ENCODE assay signal across 15 cellular contexts in the genomic region with DNA sequence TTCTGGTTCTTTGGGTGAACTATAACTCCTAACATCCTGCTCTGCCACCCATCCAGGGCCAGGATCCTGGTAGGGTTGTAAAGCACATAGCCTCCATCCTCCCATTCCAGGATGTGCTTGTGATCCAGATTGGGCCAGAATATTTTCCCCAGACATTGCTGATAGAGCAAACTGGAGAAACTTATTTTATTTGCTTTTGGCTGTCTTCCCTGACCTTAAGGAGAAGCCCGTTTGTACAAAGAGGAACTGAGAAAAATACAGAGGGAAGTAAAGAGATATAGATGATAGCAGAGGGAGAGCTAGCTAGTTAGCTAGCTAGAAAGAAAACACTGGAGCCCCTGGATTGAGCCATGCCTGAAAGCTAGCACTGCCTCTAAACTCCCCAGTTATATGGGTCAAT. TPM values are rescaled to one million over a fixed set of nuclear protein-coding genes. Genes with fewer than 3 reads are reported as not detected.
DNase-seq lines count a peak whose midpoint lies in the region; ATAC-seq, FAIRE-seq and TF ChIP-seq lines count a peak whose summit lies in the region.
"Had no signal": no experiment of that assay in that cellular context is flagged by ENCODE, and none has a peak within 500 bp of the region (broad histone marks: within the 10 kb centered on the region; RNA-seq: fewer than 3 reads in every experiment).

No MANE protein-coding gene starts in this region.

- no peak for FAIRE-seq in HTR-8/SVneo (lab: Jason Lieb, UNC)

- H3K27ac ChIP-seq in brain microvascular endothelial cell = no peak overlapping the region
- H3K27ac ChIP-seq: ascending aorta, gastrocnemius medialis, Peyer's patch had no signal

- no peaks in the 10 kb centered on the region for H3K27me3 ChIP-seq in brain microvascular endothelial cell (replicated peaks)
- H3K27me3 ChIP-seq: ascending aorta, gastrocnemius medialis, Peyer's patch had no signal

- ATAC-seq in GM19043 (IDR thresholded peaks at IDR 0.05; ENCODE audit: low read depth, unreplicated experiment) (peak; percentile 60), HG02884 (IDR thresholded peaks at IDR 0.05; ENCODE audit: unreplicated experiment) (peak; percentile 63), sciatic nerve (peak; percentile 55)

- H3K36me3 ChIP-seq in brain microvascular endothelial cell (replicated peaks) = no peaks in the 10 kb centered on the region
- H3K36me3 ChIP-seq: ascending aorta, gastrocnemius medialis, Peyer's patch had no signal

- TF ChIP-seq CTCF in brain microvascular endothelial cell (IDR thresholded peaks at IDR 0.05; ENCODE audit: low read depth, low read length, missing control alignments) = no peak

- intact Hi-C loops in sciatic nerve (cut with DNase I) = no loop called here

- in situ Hi-C loops in brain microvascular endothelial cell (cut with HindIII; ENCODE audit: low pct_ligation_motif_present, low sequenced_read_pairs) = no loop called here

- DNase-seq in NOMO-1 treated with DMSO at 0.1 percent for 48 hours (lab: John Stamatoyannopoulos, UW; ENCODE audit: unreplicated experiment) = peak; percentile 91
- DNase-seq in sciatic nerve (ENCODE audit: low spot score) = no peak
- no peak for DNase-seq in midbrain (lab: John Stamatoyannopoulos, UW)
- no peak for DNase-seq in HTR-8/SVneo (ENCODE audit: insufficient read length, low spot score)
- DNase-seq in brain microvascular endothelial cell = no peak
- DNase-seq in NCI-H1436 treated with DMSO at 0.1 percent for 48 hours (lab: John Stamatoyannopoulos, UW) = no peak
- DNase-seq: activated T-cell treated with anti-CD3 and anti-CD28 coated beads, Interleukin-2, amount 50 U/mL, for 48 hours; effector CD4-positive, alpha-beta T cell; gastrocnemius medialis; NCI-H2029; occipital lobe; Peyer's patch had no signal

- no peak overlapping the region for H3K4me3 ChIP-seq in brain microvascular endothelial cell (ENCODE audit: low read depth, low read length)
- H3K4me3 ChIP-seq: ascending aorta, gastrocnemius medialis, Peyer's patch had no signal

RNA-seq across cellular contexts. Expression of gene HDAC2, which starts 9.0 kb away (rescaled TPM):
- 62.9 TPM for total RNA-seq in sciatic nerve
